In genomic region chr20:37584238-37584807, GRCh38 we compare ENCODE assay signal across 1 cellular context.
TF ChIP-seq lines count a peak whose summit lies in the region.

No MANE protein-coding gene starts in this region.

TF ChIP-seq in K562, 482 proteins besides CTCF, POLR2A, EP300 and RAD21 (continued from another document and continues in another):
- TF ChIP-seq ZNF146 (CRISPR knock-in tag; IDR thresholded peaks at IDR 0.05; ENCODE audit: unreplicated experiment) = no peak
- no peak for TF ChIP-seq ZNF217 (CRISPR knock-in tag; IDR thresholded peaks at IDR 0.05)
- TF ChIP-seq CBX5 (IDR thresholded peaks at IDR 0.05; ENCODE audit: borderline replicate concordance, low read depth) = no peak
- no peak for TF ChIP-seq SUPT5H (IDR thresholded peaks at IDR 0.05)
- TF ChIP-seq POLR2G (IDR thresholded peaks at IDR 0.05; ENCODE audit: low read depth, low read length) = no peak
- TF ChIP-seq HBP1 (CRISPR knock-in tag; IDR thresholded peaks at IDR 0.05) = no peak
- TF ChIP-seq FOSL1 (tag; conservative IDR thresholded peaks at IDR 0.05) = no peak
- no peak for TF ChIP-seq HDAC3 (IDR thresholded peaks at IDR 0.05; ENCODE audit: borderline replicate concordance, partially characterized antibody)
- no peak for TF ChIP-seq MNT (conservative IDR thresholded peaks at IDR 0.05)
- TF ChIP-seq ZKSCAN3 (CRISPR knock-in tag; IDR thresholded peaks at IDR 0.05) = no peak
- peak in 1 of 2 experiments; percentile 69; a peak in 2 of 4 replicates for TF ChIP-seq MLLT1 (IDR thresholded peaks at IDR 0.05)
- TF ChIP-seq FOXM1 (IDR thresholded peaks at IDR 0.05; ENCODE audit: low read depth) = no peak
- TF ChIP-seq FOXM1 (CRISPR knock-in tag; IDR thresholded peaks at IDR 0.05; ENCODE audit: low read depth) = no peak
- no peak for TF ChIP-seq SRSF1 (IDR thresholded peaks at IDR 0.05; ENCODE audit: low read depth, low read length)
- TF ChIP-seq SMARCA4 (IDR thresholded peaks at IDR 0.05) = no peak
- TF ChIP-seq ZNF354B (CRISPR knock-in tag; IDR thresholded peaks at IDR 0.05) = no peak
- peak in 1 of 2 experiments; percentile 32; a peak in 1 of 4 replicates for TF ChIP-seq RCOR1 (IDR thresholded peaks at IDR 0.05; ENCODE audit: borderline replicate concordance in 1 of 2, low read depth in 2 of 2, low read length in 2 of 2)
- TF ChIP-seq ZNF589 (CRISPR knock-in tag; IDR thresholded peaks at IDR 0.05; ENCODE audit: low read depth) = no peak
- TF ChIP-seq BDP1 (IDR thresholded peaks at IDR 0.05; ENCODE audit: insufficient read depth, insufficient read length) = no peak
- no peak for TF ChIP-seq STAG1 (CRISPR knock-in tag; IDR thresholded peaks at IDR 0.05; ENCODE audit: borderline replicate concordance)
- TF ChIP-seq ZNF583 (CRISPR knock-in tag; IDR thresholded peaks at IDR 0.05) = no peak
- TF ChIP-seq HMBOX1 (IDR thresholded peaks at IDR 0.05) = 0 out of 2 replicates have a peak, but pooled peaks have one; percentile 23
- TF ChIP-seq GTF3C2 (IDR thresholded peaks at IDR 0.05; ENCODE audit: borderline replicate concordance, extremely low read depth, insufficient read length) = no peak
- no peak for TF ChIP-seq ZFP30 (CRISPR knock-in tag; IDR thresholded peaks at IDR 0.05; ENCODE audit: borderline replicate concordance)
- no peak for TF ChIP-seq FOXJ3 (CRISPR knock-in tag; IDR thresholded peaks at IDR 0.05)
- no peak for TF ChIP-seq USF2 (CRISPR knock-in tag; IDR thresholded peaks at IDR 0.05)
- no peak for TF ChIP-seq CREB1 (IDR thresholded peaks at IDR 0.05)
- TF ChIP-seq CREB1 (CRISPR knock-in tag; IDR thresholded peaks at IDR 0.05) = no peak
- TF ChIP-seq NEUROD1 (IDR thresholded peaks at IDR 0.05; ENCODE audit: borderline replicate concordance, low read depth, low read length, partially characterized antibody) = no peak
- TF ChIP-seq HIVEP1 (CRISPR knock-in tag; IDR thresholded peaks at IDR 0.05) = no peak
- no peak for TF ChIP-seq NFYB (IDR thresholded peaks at IDR 0.05; ENCODE audit: extremely low read depth, insufficient read length)
- TF ChIP-seq NR4A1 (CRISPR knock-in tag; IDR thresholded peaks at IDR 0.05) = no peak
- TF ChIP-seq NR4A1 (tag; IDR thresholded peaks at IDR 0.05) = no peak
- TF ChIP-seq TFE3 (CRISPR knock-in tag; IDR thresholded peaks at IDR 0.05) = no peak
- TF ChIP-seq SIRT6 (IDR thresholded peaks at IDR 0.05; ENCODE audit: low read depth, low read length) = no peak
- TF ChIP-seq NFIC (IDR thresholded peaks at IDR 0.05) = no peak
- no peak for TF ChIP-seq TEAD4 (IDR thresholded peaks at IDR 0.05; ENCODE audit: low read length)
- TF ChIP-seq TEAD4 (CRISPR knock-in tag; IDR thresholded peaks at IDR 0.05; ENCODE audit: borderline replicate concordance) = no peak
- TF ChIP-seq HDAC8 (tag; IDR thresholded peaks at IDR 0.05) = no peak
- no peak for TF ChIP-seq C11orf30 (IDR thresholded peaks at IDR 0.05; ENCODE audit: low read depth)
- no peak for TF ChIP-seq ZNF609 (CRISPR knock-in tag; IDR thresholded peaks at IDR 0.05; ENCODE audit: borderline replicate concordance)
- no peak for TF ChIP-seq NFIX (CRISPR knock-in tag; IDR thresholded peaks at IDR 0.05; ENCODE audit: low read depth)
- no peak for TF ChIP-seq PURB (CRISPR knock-in tag; IDR thresholded peaks at IDR 0.05; ENCODE audit: low read depth)
- TF ChIP-seq CBFA2T3 (IDR thresholded peaks at IDR 0.05) = peak; percentile 46
- TF ChIP-seq WHSC1 (IDR thresholded peaks at IDR 0.05; ENCODE audit: low read length) = no peak
- peak in 1 of 2 experiments; percentile 43; a peak in 1 of 4 replicates for TF ChIP-seq ZNF639 (CRISPR knock-in tag; conservative IDR thresholded peaks at IDR 0.05 in 1 of 2, IDR thresholded peaks at IDR 0.05 in 1 of 2)
- TF ChIP-seq VEZF1 (CRISPR knock-in tag; IDR thresholded peaks at IDR 0.05) = peak; percentile 55; the same call in 1 of the 2 replicates
- TF ChIP-seq TEAD2 (tag; IDR thresholded peaks at IDR 0.05) = no peak
